In genomic region chr10:100186813-100187212, GRCh38 we compare ENCODE assay signal across 8 cellular contexts. TPM values are rescaled to one million over a fixed set of nuclear protein-coding genes. Genes with fewer than 3 reads are reported as not detected.
DNase-seq lines count a peak whose midpoint lies in the region; ATAC-seq and TF ChIP-seq lines count a peak whose summit lies in the region.

No MANE protein-coding gene starts in this region.

- no peak for DNase-seq in AG10803 (ENCODE audit: low read depth)
- DNase-seq in HFFc6 = no peak
- peak; percentile 51 for DNase-seq in activated CD4-positive, alpha-beta T cell treated with anti-CD3 and anti-CD28 coated beads for 48 hours
- no peak for DNase-seq in esophagus muscularis mucosa (ENCODE audit: extremely low spot score)
- DNase-seq in trophoblast cell = no peak
- no peak for DNase-seq in NCI-H345 (lab: John Stamatoyannopoulos, UW)

- no peaks in the 10 kb centered on the region for H3K9me3 Mint-ChIP-seq in HFFc6

- TF ChIP-seq POLR2A in esophagus muscularis mucosa (IDR thresholded peaks at IDR 0.05; ENCODE audit: low read depth) = no peak

- H3K4me2 ChIP-seq in trophoblast cell (ENCODE audit: low read length) = peak overlapping the region; percentile 43

- H2BK120ac ChIP-seq in trophoblast cell (ENCODE audit: insufficient read depth, low read length, poor library complexity) = no peak overlapping the region

- H3K4me1 ChIP-seq in esophagus muscularis mucosa (peaks cover 20 to 31% (median 28%) of the 10 kb centered on the region in 4 donors), trophoblast cell (ENCODE audit: control insufficient read depth in 1 of 2, insufficient read depth in 2 of 2, low read length in 2 of 2) (peaks cover 3 to 7% of the 10 kb centered on the region in 2 experiments)

- no peak overlapping the region for H3K9ac ChIP-seq in trophoblast cell (ENCODE audit: low read length)

- TF ChIP-seq CTCF in AG10803 (conservative IDR thresholded peaks at IDR 0.05; ENCODE audit: low read length) (no peak), HFFc6 (IDR thresholded peaks at IDR 0.05) (no peak), esophagus muscularis mucosa (IDR thresholded peaks at IDR 0.05) (no peak)

- H2BK5ac ChIP-seq in trophoblast cell (ENCODE audit: low read depth, low read length, poor library complexity) = no peak overlapping the region

- peaks cover 53% of the 10 kb centered on the region for H3K4me1 Mint-ChIP-seq in HFFc6 (ENCODE audit: low read depth)

- peak overlapping the region; percentile 2 for H4K12ac ChIP-seq in trophoblast cell (ENCODE audit: low read depth, low read length)

- H3K27me3 Mint-ChIP-seq in HFFc6 (ENCODE audit: insufficient read depth) = peaks cover 6% of the 10 kb centered on the region; the same call in 1 of the 2 replicates

- peak overlapping the region; percentile 90 for H3K4me3 Mint-ChIP-seq in HFFc6

- intact Hi-C loops in esophagus muscularis mucosa (cut with DNase I) = loop anchor here (5.0 kb wide), 1 partner anchor 40 kb away; the partner anchor contains the start of gene CHUK

- peaks cover 20 to 46% (median 33%) of the 10 kb centered on the region in 4 donors for H3K36me3 ChIP-seq in esophagus muscularis mucosa
- peaks cover 5 to 14% of the 10 kb centered on the region in 2 experiments for H3K36me3 ChIP-seq in trophoblast cell (ENCODE audit: control insufficient read depth in 1 of 2, insufficient read depth in 2 of 2, low read length in 2 of 2)

- H3K27ac ChIP-seq in esophagus muscularis mucosa (replicated peaks in 1 of 4) (peak overlapping the region; percentile 82 to 87 (median 84)), trophoblast cell (ENCODE audit: low read depth, low read length) (no peak overlapping the region)

- H3K4ac ChIP-seq in trophoblast cell (ENCODE audit: low read depth, low read length) = peak overlapping the region; percentile 0

- H4K8ac ChIP-seq in trophoblast cell (ENCODE audit: low read depth, low read length) = peak overlapping the region; percentile 20

- no peak overlapping the region for H2BK12ac ChIP-seq in trophoblast cell (ENCODE audit: low read length)

- peak overlapping the region; percentile 11 for H2AFZ ChIP-seq in trophoblast cell (ENCODE audit: insufficient read depth, low read length, poor library complexity)

- no peak overlapping the region for H3K18ac ChIP-seq in trophoblast cell (ENCODE audit: low read length)

- H3K9me3 ChIP-seq in esophagus muscularis mucosa (no peaks in the 10 kb centered on the region), trophoblast cell (ENCODE audit: insufficient read depth, low read depth, low read length) (no peaks in the 10 kb centered on the region)

- H3K27ac Mint-ChIP-seq in HFFc6 = peak overlapping the region; percentile 96

- peaks cover 24% of the 10 kb centered on the region; the same call in 1 of the 2 replicates for H3K36me3 Mint-ChIP-seq in HFFc6 (ENCODE audit: low read depth)

- 52% methylated on average over 13 of the region's 14 CpGs for WGBS in esophagus muscularis mucosa
- WGBS in trophoblast cell (ENCODE audit: extremely low coverage, insufficient coverage, insufficient read length) = no CpG with 5 or more reads among the region's 14 CpGs

- ATAC-seq in HG03039 (IDR thresholded peaks at IDR 0.05; ENCODE audit: unreplicated experiment) = no peak
- ATAC-seq in GM21526 (IDR thresholded peaks at IDR 0.05; ENCODE audit: low FRiP score, unreplicated experiment) = no peak

- H3K4me3 ChIP-seq in AG10803 (ENCODE audit: low read length) (peak overlapping the region; percentile 96), esophagus muscularis mucosa (peak overlapping the region; percentile 71 to 86 (median 84)), trophoblast cell (ENCODE audit: low read depth, low read length) (no peak overlapping the region)

- H3K14ac ChIP-seq in trophoblast cell (ENCODE audit: low read length) = no peak overlapping the region

- peaks cover 7% of the 10 kb centered on the region for H3K79me2 ChIP-seq in trophoblast cell (ENCODE audit: control insufficient read depth, insufficient read depth, low read length, poor library complexity)

- peaks cover 10% of the 10 kb centered on the region for H3K79me1 ChIP-seq in trophoblast cell (ENCODE audit: low read length)

- TF ChIP-seq EP300 in esophagus muscularis mucosa (IDR thresholded peaks at IDR 0.05) = no peak

- H3K27me3 ChIP-seq in esophagus muscularis mucosa (no peaks in the 10 kb centered on the region), trophoblast cell (ENCODE audit: insufficient read depth, low read length) (no peaks in the 10 kb centered on the region)

- no peak overlapping the region for H3K23ac ChIP-seq in trophoblast cell (ENCODE audit: low read length)

- no peak overlapping the region for H2AK5ac ChIP-seq in trophoblast cell (ENCODE audit: low read length)

- no peak overlapping the region for H4K91ac ChIP-seq in trophoblast cell (ENCODE audit: low read depth, low read length)

RNA-seq across cellular contexts. Expression of gene ERLIN1, which starts 1.0 kb away (rescaled TPM):
- 10 to 100 TPM; 56.9 to 83.1 (median 74.2) TPM for total RNA-seq in HFFc6 (2021; fragmentation: NEBNext Ultra II Directional; extraction: Animal tissue kit (Norgen Biotek cat#: 25700))
- total RNA-seq in esophagus muscularis mucosa = 10 to 100 TPM in 3 of 4 donors, 1 to 10 TPM in 1; 8.3 to 14.4 (median 13.6) TPM
- polyA plus RNA-seq in trophoblast cell (2013) = 37.1 and 37.9 TPM in 2 replicates

RNA-seq across cellular contexts. Expression of gene CHUK, which starts 42.6 kb away (rescaled TPM):
- total RNA-seq in HFFc6 (2021; fragmentation: NEBNext Ultra II Directional; extraction: Animal tissue kit (Norgen Biotek cat#: 25700)) = 10 to 100 TPM; 18.2 to 22.6 (median 20.6) TPM
- total RNA-seq in esophagus muscularis mucosa = 10 to 100 TPM; 16.8 to 25.7 (median 23.8) TPM
- 12.7 and 12.8 TPM in 2 replicates for polyA plus RNA-seq in trophoblast cell (2013)
